ENCODE assay signal across 17 cellular contexts in the genomic region with DNA sequence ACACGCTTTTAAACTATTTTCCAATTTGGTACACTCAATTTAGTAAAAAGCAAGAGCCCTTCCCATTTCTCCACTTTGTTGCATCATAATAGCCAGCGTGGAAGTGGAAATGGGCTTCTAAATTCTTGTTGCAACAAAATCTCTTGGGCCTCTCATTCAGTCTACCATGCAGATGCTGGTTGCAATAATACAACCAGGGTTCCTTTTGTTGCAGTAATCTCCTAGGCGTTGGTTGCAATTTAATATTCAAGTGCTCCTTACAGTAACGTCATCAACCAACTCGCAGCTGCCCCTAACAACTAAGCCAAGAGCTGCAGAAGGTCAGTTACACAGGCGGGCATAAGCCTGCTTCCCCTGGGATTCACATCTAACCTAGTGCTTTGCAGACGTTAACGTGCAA. TPM values are rescaled to one million over a fixed set of nuclear protein-coding genes. Genes with fewer than 3 reads are reported as not detected.
DNase-seq lines count a peak whose midpoint lies in the region; ATAC-seq and TF ChIP-seq lines count a peak whose summit lies in the region.
"Had no signal": no experiment of that assay in that cellular context is flagged by ENCODE, and none has a peak within 500 bp of the region (broad histone marks: within the 10 kb centered on the region; RNA-seq: fewer than 3 reads in every experiment).

No MANE protein-coding gene starts in this region.

- DNase-seq in DMS153 (lab: John Stamatoyannopoulos, UW) (peak; percentile 47), DMS153 treated with DMSO at 0.1 percent for 48 hours (lab: John Stamatoyannopoulos, UW; ENCODE audit: unreplicated experiment) (no peak), NCI-H1436 treated with DMSO at 0.1 percent for 48 hours (lab: John Stamatoyannopoulos, UW) (peak; percentile 94), OCI-LY7 (ENCODE audit: low spot score) (no peak), posterior vena cava (ENCODE audit: low spot score) (peak; percentile 19), AG20443 (ENCODE audit: low spot score) (no peak), activated T-cell treated with anti-CD3 and anti-CD28 coated beads for 4 hours (no peak)
- DNase-seq: 8988T; activated CD4-positive, alpha-beta T cell treated with anti-CD3 and anti-CD28 coated beads, Interleukin-2, amount 50 U/mL, for 1 hour; brain microvascular endothelial cell; NCI-H2081; PC-9; stimulated activated CD4-positive, alpha-beta T cell treated with anti-CD3 and anti-CD28 coated beads, Interleukin-12 subunit alpha, Interleukin-12 subunit beta, amount 100 ng/mL, for 4 hours; stimulated activated naive CD4-positive, alpha-beta T cell had no signal

- POLR2A ChIA-PET in OCI-LY7 (lab: Charles Lee) = no interaction called here

- no peaks in the 10 kb centered on the region for H3K9me3 ChIP-seq in OCI-LY7 (ENCODE audit: low read length)
- H3K9me3 ChIP-seq: prostate gland had no signal

- intact Hi-C loops in OCI-LY7 (cut with micrococcal nuclease; ENCODE audit: unreplicated experiment) = loop anchor here (10.0 kb wide), 1 partner anchor 249 kb away; a partner anchor contains a TSS
- intact Hi-C loops in posterior vena cava (cut with DNase I) = no loop called here

- no peaks in the 10 kb centered on the region for H3K9me2 ChIP-seq in OCI-LY7 (ENCODE audit: insufficient read depth, low read length)

- BruUV-seq in OCI-LY7 (replicated peaks; lab: Mats Ljungman, UMichigan) = TSS peak; percentile 40

- H4K20me1 ChIP-seq in OCI-LY7 (ENCODE audit: insufficient read depth, low read length) = no peaks in the 10 kb centered on the region

- no peak overlapping the region for H3K4me3 ChIP-seq in OCI-LY7 (ENCODE audit: low read depth, low read length, poor library complexity, severe bottlenecking)
- H3K4me3 ChIP-seq: PC-9, prostate gland had no signal

- no peak overlapping the region for H3K4me2 ChIP-seq in OCI-LY7 (ENCODE audit: low read length)
- H3K4me2 ChIP-seq: PC-9 had no signal

- no peak for ATAC-seq in HG02840 (IDR thresholded peaks at IDR 0.05; ENCODE audit: low FRiP score, unreplicated experiment)
- ATAC-seq: activated naive CD4-positive, alpha-beta T cell treated with anti-CD3 and anti-CD28 coated beads, Interleukin-2, amount 50 U/mL, for 72 hours had no signal

- CTCF ChIA-PET in OCI-LY7 (lab: Charles Lee; ENCODE audit: unreplicated experiment) = no interaction called here

- H3K79me2 ChIP-seq in OCI-LY7 (ENCODE audit: insufficient read depth, low read depth, low read length) = peaks cover 37% of the 10 kb centered on the region

- peaks cover 23% of the 10 kb centered on the region for H3K36me3 ChIP-seq in OCI-LY7 (ENCODE audit: insufficient read depth, low read length)
- H3K36me3 ChIP-seq: brain microvascular endothelial cell, prostate gland had no signal

- no peak for TF ChIP-seq CTCF in OCI-LY7 (conservative IDR thresholded peaks at IDR 0.05; ENCODE audit: low read length)

- peaks cover 19% of the 10 kb centered on the region for H3K4me1 ChIP-seq in OCI-LY7 (ENCODE audit: insufficient read depth, low read length, poor library complexity, severe bottlenecking)

- H3K27ac ChIP-seq in OCI-LY7 (ENCODE audit: low read depth, low read length, poor library complexity, severe bottlenecking) = no peak overlapping the region
- H3K27ac ChIP-seq: brain microvascular endothelial cell, PC-9, prostate gland had no signal

- no peak overlapping the region for H2AFZ ChIP-seq in OCI-LY7 (ENCODE audit: low read length)
- H2AFZ ChIP-seq: PC-9 had no signal

RNA-seq across cellular contexts. Expression of a gene that starts 2.7 kb away (rescaled TPM):
- 291 and 346 TPM in 2 replicates for total RNA-seq in OCI-LY7 (2014; rRNA removed; shearing (Covaris generic))
- total RNA-seq in OCI-LY7 (2022) (315 and 329 TPM in 2 replicates), posterior vena cava (100 to 1,000 TPM; 101 to 126 TPM)

RNA-seq across cellular contexts. Expression of a gene that starts 13.1 kb away (rescaled TPM):
- total RNA-seq in OCI-LY7 (2014; rRNA removed; shearing (Covaris generic)) = 53.7 and 54.0 TPM in 2 replicates
- total RNA-seq in OCI-LY7 (2022) (81.5 and 82.9 TPM in 2 replicates), posterior vena cava (10 to 100 TPM; 44.3 to 48.6 TPM)

RNA-seq across cellular contexts. Expression of a gene that starts 13.3 kb away (rescaled TPM):
- total RNA-seq in OCI-LY7 (2014; rRNA removed; shearing (Covaris generic)) = 55.3 and 69.0 TPM in 2 replicates
- total RNA-seq in OCI-LY7 (2022) (49.3 and 56.6 TPM in 2 replicates), posterior vena cava (10 to 100 TPM; 60.5 to 63.7 TPM)

RNA-seq across cellular contexts. Expression of a gene that starts 25.7 kb away (rescaled TPM):
- 36.5 and 37.9 TPM in 2 replicates for total RNA-seq in OCI-LY7 (2014; rRNA removed; shearing (Covaris generic))
- total RNA-seq in OCI-LY7 (2022) = 71.3 and 74.1 TPM in 2 replicates
- total RNA-seq in posterior vena cava = 10 to 100 TPM; 17.3 to 20.3 TPM

RNA-seq across cellular contexts. Expression of a gene that starts 25.9 kb away (rescaled TPM):
- 24.7 and 28.0 TPM in 2 replicates for total RNA-seq in OCI-LY7 (2014; rRNA removed; shearing (Covaris generic))
- total RNA-seq in OCI-LY7 (2022) = 45.6 and 54.1 TPM in 2 replicates
- total RNA-seq in posterior vena cava = 10 to 100 TPM; 19.6 to 21.6 TPM

Comparison
In these comparisons a context has a peak if more than half of its experiments do, and no peak if none do; other contexts are left out.
1. DNase-seq: peak in DMS153 (single experiment), NCI-H1436 treated with DMSO at 0.1 percent for 48 hours (single experiment) and posterior vena cava (single experiment); none in DMS153 treated with DMSO at 0.1 percent for 48 hours (single experiment), OCI-LY7 (single experiment), AG20443 (single experiment) and activated T-cell treated with anti-CD3 and anti-CD28 coated beads for 4 hours (single experiment).